In the genomic region with DNA sequence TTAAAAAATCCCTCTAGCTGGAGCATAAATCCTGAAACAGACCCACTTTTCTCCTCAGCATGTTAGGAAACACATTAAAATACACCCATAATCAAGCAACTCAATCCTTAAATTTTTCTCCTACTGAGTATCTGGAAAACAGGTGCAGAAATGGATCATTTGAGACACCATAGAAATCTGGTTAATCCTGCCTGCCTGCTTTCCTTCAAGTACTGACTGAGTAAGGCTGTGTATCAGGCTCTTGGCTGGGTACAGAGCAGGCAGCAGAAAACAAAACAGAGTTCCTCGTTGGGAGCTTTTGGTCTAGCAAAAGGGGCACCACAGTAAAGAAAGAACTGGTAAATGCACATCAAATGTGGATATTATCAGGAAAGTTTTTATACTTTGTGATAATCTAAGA, we compare ENCODE assay signal across 10 cellular contexts. TPM values are rescaled to one million over a fixed set of nuclear protein-coding genes. Genes with fewer than 3 reads are reported as not detected.
DNase-seq lines count a peak whose midpoint lies in the region; ATAC-seq, FAIRE-seq and TF ChIP-seq lines count a peak whose summit lies in the region.
"Had no signal": no experiment of that assay in that cellular context is flagged by ENCODE, and none has a peak within 500 bp of the region (broad histone marks: within the 10 kb centered on the region; RNA-seq: fewer than 3 reads in every experiment).

No MANE protein-coding gene starts in this region.

- intact Hi-C loops in CD4-positive, alpha-beta T cell (cut with DNase I, micrococcal nuclease), result loop anchor here in 1 of 2 experiments (5.0 kb wide), 1 partner anchor 194 kb away; no protein-coding TSS in a partner anchor
- intact Hi-C loops in activated CD4-positive, alpha-beta memory T cell treated with anti-CD3 and anti-CD28 coated beads for 36 hours (cut with micrococcal nuclease), result loop anchor here (10.0 kb wide), 1 partner anchor 187 kb away; the partner anchor contains the start of gene CDKN1C

- H3K23me2 ChIP-seq in H1 (ENCODE audit: low read depth, low read length), result peaks cover 5% of the 10 kb centered on the region; the same call in 1 of the 2 replicates

- no peak overlapping the region for H3K4ac ChIP-seq in H1 (replicated peaks; ENCODE audit: insufficient read length, low read depth, low read length)

- H2BK120ac ChIP-seq in H1 (replicated peaks; ENCODE audit: low read depth, low read length), result no peak overlapping the region

- no peak overlapping the region for H2AK5ac ChIP-seq in H1 (ENCODE audit: low read depth, low read length)

- DNase-seq in CD4-positive, alpha-beta T cell, result no peak
- DNase-seq in MM.1S, result no peak
- DNase-seq in H1 (ENCODE audit: low read depth in 1 of 2, low spot score in 2 of 2), result no peak
- DNase-seq in activated T-cell treated with anti-CD3 and anti-CD28 coated beads, Interleukin-2, amount 50 U/mL, for 72 hours, result no peak
- no peak for DNase-seq in NCI-H526 (lab: John Stamatoyannopoulos, UW)
- DNase-seq in activated CD4-positive, alpha-beta memory T cell treated with anti-CD3 and anti-CD28 coated beads for 36 hours, result no peak
- DNase-seq: head of caudate nucleus had no signal

- H4K20me1 ChIP-seq in MM.1S (ENCODE audit: insufficient read depth, low read length) (no peaks in the 10 kb centered on the region), H1 (replicated peaks in 1 of 2; ENCODE audit: control insufficient read depth in 1 of 2, insufficient read depth in 2 of 2, low read length in 2 of 2) (peaks cover 2 to 6% of the 10 kb centered on the region in 2 experiments), neural cell (ENCODE audit: insufficient read depth) (no peaks in the 10 kb centered on the region)

- H2BK12ac ChIP-seq in H1 (ENCODE audit: low read depth, low read length), result no peak overlapping the region

- no peaks in the 10 kb centered on the region for H3K27me3 ChIP-seq in CD4-positive, alpha-beta T cell (ENCODE audit: control insufficient read depth, insufficient read depth, low read length)
- H3K27me3 ChIP-seq in MM.1S (replicated peaks; ENCODE audit: insufficient read depth, low read length) (no peaks in the 10 kb centered on the region), H1 (replicated peaks in 1 of 4; ENCODE audit: control insufficient read depth in 3 of 4, extremely low read depth in 1 of 4, insufficient read depth in 3 of 4, low read length in 3 of 4) (peaks cover 0 to 27% (median 17%) of the 10 kb centered on the region in 4 experiments; a peak in 6 of 7 replicates), neural cell (ENCODE audit: insufficient read depth, low read depth, low read length) (no peaks in the 10 kb centered on the region)

- TF ChIP-seq RAD21 in H1 (IDR thresholded peaks at IDR 0.05 in 1 of 2, conservative IDR thresholded peaks at IDR 0.05 in 1 of 2; ENCODE audit: low read depth in 2 of 2, low read length in 2 of 2), result no peak
- TF ChIP-seq RAD21 in neural cell (conservative IDR thresholded peaks at IDR 0.05), result no peak

- H2AFZ ChIP-seq in MM.1S (ENCODE audit: low read length) (no peak overlapping the region), H1 (ENCODE audit: low read length) (no peak overlapping the region), neural cell (ENCODE audit: low read depth, low read length) (no peak overlapping the region)

- WGBS in H1 (ENCODE audit: extremely low coverage in 1 of 2, insufficient coverage in 1 of 2, insufficient read length in 1 of 2, insufficient replicate concordance in 2 of 2, low coverage in 1 of 2, low lambda C conversion rate in 2 of 2, missing lambda C conversion rate in 1 of 2), 2 experiments, result 59% methylated on average over 1 of the region's 1 CpG; no CpG with 5 or more reads in 1 of the 2 experiments

- peaks cover 7% of the 10 kb centered on the region for H3K4me1 Mint-ChIP-seq in CD4-positive, alpha-beta T cell (ENCODE audit: low read depth)
- peaks cover 11% of the 10 kb centered on the region for H3K4me1 Mint-ChIP-seq in activated T-cell treated with anti-CD3 and anti-CD28 coated beads, Interleukin-2, amount 50 U/mL, for 72 hours (ENCODE audit: low read depth)
- H3K4me1 Mint-ChIP-seq in activated CD4-positive, alpha-beta memory T cell treated with anti-CD3 and anti-CD28 coated beads for 36 hours (ENCODE audit: low read depth), result peaks cover 8% of the 10 kb centered on the region

- H3K9ac ChIP-seq in MM.1S (ENCODE audit: low read length) (no peak overlapping the region), H1 (replicated peaks in 1 of 4; ENCODE audit: extremely low read depth in 1 of 4, low read depth in 3 of 4, low read length in 3 of 4) (no peak overlapping the region), neural cell (ENCODE audit: low read length) (no peak overlapping the region)

- H3F3A ChIP-seq in MM.1S (ENCODE audit: insufficient read depth, low read length) (no peaks in the 10 kb centered on the region), neural cell (ENCODE audit: insufficient read depth, low read length, poor library complexity, severe bottlenecking) (no peaks in the 10 kb centered on the region)

- no peak overlapping the region for H4K91ac ChIP-seq in H1 (replicated peaks; ENCODE audit: insufficient read length, low read length)

- no peak overlapping the region for H3K18ac ChIP-seq in H1 (ENCODE audit: extremely low read depth, low read length)

- no peak overlapping the region for H2BK5ac ChIP-seq in H1 (ENCODE audit: low read depth, low read length)

- H4K5ac ChIP-seq in H1 (ENCODE audit: insufficient read length, low read depth, low read length), result no peak overlapping the region

- TF ChIP-seq EP300 in H1 (IDR thresholded peaks at IDR 0.05; ENCODE audit: borderline replicate concordance in 1 of 2, low read depth in 2 of 2, low read length in 2 of 2) (no peak), neural cell (conservative IDR thresholded peaks at IDR 0.05; ENCODE audit: poor library complexity, severe bottlenecking) (no peak)

- H3K9me2 ChIP-seq in MM.1S (replicated peaks; ENCODE audit: insufficient read depth, low read length), result no peaks in the 10 kb centered on the region
- no peaks in the 10 kb centered on the region for H3K9me2 ChIP-seq in neural cell (ENCODE audit: insufficient read depth, low read length)

- H3K4me2 ChIP-seq in MM.1S (ENCODE audit: low read depth, low read length) (peak overlapping the region; percentile 53; the same call in 1 of the 2 replicates), H1 (ENCODE audit: insufficient read depth in 1 of 2, low read depth in 2 of 2, low read length in 2 of 2) (peak overlapping the region; percentile 72 to 75; a peak in 3 of 4 replicates), neural cell (ENCODE audit: low read length) (no peak overlapping the region)

- CTCF ChIA-PET in CD4-positive, alpha-beta T cell (lab: Charles Lee), result no interaction called here
- CTCF ChIA-PET in H1 (lab: Charles Lee; ENCODE audit: partially characterized antibody), result interaction anchor here (1.4 kb wide), 1 partner anchor 165 kb away, joined by 4 read pairs; no protein-coding TSS in a partner anchor
- CTCF ChIA-PET in activated CD4-positive, alpha-beta memory T cell treated with anti-CD3 and anti-CD28 coated beads for 36 hours (lab: Charles Lee), result no interaction called here

- POLR2A ChIA-PET in CD4-positive, alpha-beta T cell (lab: Charles Lee), result no interaction called here
- POLR2A ChIA-PET in H1 (lab: Charles Lee; ENCODE audit: partially characterized antibody), result interaction anchor here (1.1 kb wide), 1 partner anchor 184 kb away, joined by 3 read pairs; no protein-coding TSS in a partner anchor
- POLR2A ChIA-PET in activated CD4-positive, alpha-beta memory T cell treated with anti-CD3 and anti-CD28 coated beads for 36 hours (lab: Charles Lee), result no interaction called here

- peaks cover 65% of the 10 kb centered on the region for H3K79me2 ChIP-seq in MM.1S (ENCODE audit: low read length)
- peaks cover 0 to 38% of the 10 kb centered on the region in 2 experiments; a peak in 2 of 4 replicates for H3K79me2 ChIP-seq in H1 (ENCODE audit: control insufficient read depth in 1 of 2, insufficient read depth in 2 of 2, low read length in 2 of 2)
- peaks cover 25% of the 10 kb centered on the region for H3K79me2 ChIP-seq in neural cell (replicated peaks; ENCODE audit: insufficient read depth, low read length)

- no peaks in the 10 kb centered on the region for H3K27me3 Mint-ChIP-seq in CD4-positive, alpha-beta T cell
- no peaks in the 10 kb centered on the region for H3K27me3 Mint-ChIP-seq in activated T-cell treated with anti-CD3 and anti-CD28 coated beads, Interleukin-2, amount 50 U/mL, for 72 hours (ENCODE audit: low read depth)
- no peaks in the 10 kb centered on the region for H3K27me3 Mint-ChIP-seq in activated CD4-positive, alpha-beta memory T cell treated with anti-CD3 and anti-CD28 coated beads for 36 hours

- TF ChIP-seq CTCF in CD4-positive, alpha-beta T cell (IDR thresholded peaks at IDR 0.05), result no peak
- no peak for TF ChIP-seq CTCF in MM.1S (IDR thresholded peaks at IDR 0.05; ENCODE audit: low read length)
- TF ChIP-seq CTCF in H1 (IDR thresholded peaks at IDR 0.05; ENCODE audit: control extremely low read depth in 1 of 3, insufficient read depth in 1 of 3, low read depth in 1 of 3, low read length in 3 of 3), result no peak
- no peak for TF ChIP-seq CTCF in neural cell (IDR thresholded peaks at IDR 0.05; ENCODE audit: poor library complexity, severe bottlenecking)

- no peak overlapping the region for H3K23ac ChIP-seq in H1 (ENCODE audit: insufficient read length)

- H3K4me3 ChIP-seq in MM.1S (ENCODE audit: low read length) (no peak overlapping the region), H1 (ENCODE audit: extremely low read depth in 1 of 4, insufficient read depth in 2 of 4, low read depth in 3 of 4, low read length in 4 of 4) (peak overlapping the region in 3 of 4 experiments; percentile 53 to 70 (median 64); a peak in 5 of 8 replicates), neural cell (ENCODE audit: low read length) (peak overlapping the region; percentile 82)

- H2BK15ac ChIP-seq in H1 (ENCODE audit: low read length), result 0 out of 2 replicates have a peak overlapping the region, but pooled peaks have one; percentile 18

- FAIRE-seq in H1 (lab: Jason Lieb, UNC), result no peak

- H4K8ac ChIP-seq in H1 (ENCODE audit: extremely low read depth, insufficient read depth, low read length), result no peak overlapping the region

- ATAC-seq in CD4-positive, alpha-beta T cell (ENCODE audit: poor library complexity), result no peak
- no peak for ATAC-seq in activated T-cell treated with anti-CD3 and anti-CD28 coated beads, Interleukin-2, amount 50 U/mL, for 72 hours (replicated peaks in 1 of 2)
- no peak for ATAC-seq in HG03342 (IDR thresholded peaks at IDR 0.05; ENCODE audit: unreplicated experiment)

- H3K4me1 ChIP-seq in MM.1S (ENCODE audit: low read length), result no peaks in the 10 kb centered on the region
- H3K4me1 ChIP-seq in H1 (replicated peaks in 1 of 4; ENCODE audit: control insufficient read depth in 3 of 4, insufficient read depth in 4 of 4, low read length in 3 of 4), result peaks cover 20 to 34% (median 27%) of the 10 kb centered on the region in 4 experiments

- H3K36me3 ChIP-seq in MM.1S (replicated peaks; ENCODE audit: insufficient read depth, low read length) (no peaks in the 10 kb centered on the region), H1 (ENCODE audit: control insufficient read depth in 2 of 4, insufficient read depth in 4 of 4, low read length in 3 of 4) (peaks cover 0 to 3% (median 0%) of the 10 kb centered on the region in 4 experiments; a peak in 1 of 8 replicates), neural cell (ENCODE audit: insufficient read depth, low read length) (no peaks in the 10 kb centered on the region)

- H2BK20ac ChIP-seq in H1 (ENCODE audit: low read length), result no peak overlapping the region

- H3K9me3 ChIP-seq in CD4-positive, alpha-beta T cell (ENCODE audit: control insufficient read depth, low read length), result no peaks in the 10 kb centered on the region
- H3K9me3 ChIP-seq in MM.1S (replicated peaks; ENCODE audit: insufficient read depth, low read length), result no peaks in the 10 kb centered on the region
- peaks cover 0 to 12% of the 10 kb centered on the region in 2 experiments; a peak in 2 of 4 replicates for H3K9me3 ChIP-seq in H1 (ENCODE audit: insufficient read depth in 2 of 2, low read depth in 1 of 2, low read length in 1 of 2)
- no peaks in the 10 kb centered on the region for H3K9me3 ChIP-seq in neural cell (ENCODE audit: low read length)

- H3K14ac ChIP-seq in H1 (ENCODE audit: insufficient read length), result no peak overlapping the region

- H3K4me3 Mint-ChIP-seq in CD4-positive, alpha-beta T cell, result peak overlapping the region; percentile 74
- H3K4me3 Mint-ChIP-seq in activated T-cell treated with anti-CD3 and anti-CD28 coated beads, Interleukin-2, amount 50 U/mL, for 72 hours, result peak overlapping the region in 1 of 2 donors; percentile 87
- H3K4me3 Mint-ChIP-seq in activated CD4-positive, alpha-beta memory T cell treated with anti-CD3 and anti-CD28 coated beads for 36 hours, result no peak overlapping the region

- peaks cover 2% of the 10 kb centered on the region; the same call in 1 of the 2 replicates for H3K79me1 ChIP-seq in H1 (ENCODE audit: low read depth, low read length)

- no peak for TF ChIP-seq POLR2A in H1 (IDR thresholded peaks at IDR 0.05; ENCODE audit: control extremely low read depth in 1 of 2, low read depth in 2 of 2, low read length in 2 of 2)

- H3K56ac ChIP-seq in H1 (replicated peaks; ENCODE audit: insufficient read length, low read depth, low read length), result no peak overlapping the region

- H3K9me3 Mint-ChIP-seq in CD4-positive, alpha-beta T cell, result no peaks in the 10 kb centered on the region
- H3K9me3 Mint-ChIP-seq in activated T-cell treated with anti-CD3 and anti-CD28 coated beads, Interleukin-2, amount 50 U/mL, for 72 hours, result no peaks in the 10 kb centered on the region
- no peaks in the 10 kb centered on the region for H3K9me3 Mint-ChIP-seq in activated CD4-positive, alpha-beta memory T cell treated with anti-CD3 and anti-CD28 coated beads for 36 hours
- H3K9me3 Mint-ChIP-seq: activated T-helper 2 cell treated with anti-CD3 and anti-CD28 coated beads, Interferon-gamma antibody, Interleukin-2, Interleukin-4, amounts not matched to agents 10 μg/mL and 5 μg/mL and 100 μg/mL, durations not matched to agents 14 hours and 24 hours and 36 hours had no signal

- peaks cover 28% of the 10 kb centered on the region for H3K36me3 Mint-ChIP-seq in CD4-positive, alpha-beta T cell (ENCODE audit: low read depth)
- H3K36me3 Mint-ChIP-seq in activated T-cell treated with anti-CD3 and anti-CD28 coated beads, Interleukin-2, amount 50 U/mL, for 72 hours (ENCODE audit: insufficient read depth in 2 of 2), result peaks cover 2 to 8% of the 10 kb centered on the region in 2 donors
- H3K36me3 Mint-ChIP-seq in activated CD4-positive, alpha-beta memory T cell treated with anti-CD3 and anti-CD28 coated beads for 36 hours, result peaks cover 8% of the 10 kb centered on the region

- H3K27ac ChIP-seq in CD4-positive, alpha-beta T cell (ENCODE audit: low read depth, low read length), result no peak overlapping the region
- no peak overlapping the region for H3K27ac ChIP-seq in MM.1S (ENCODE audit: low read length)
- H3K27ac ChIP-seq in H1 (ENCODE audit: low read depth, low read length), result no peak overlapping the region
- H3K27ac ChIP-seq in neural cell (ENCODE audit: low read length), result no peak overlapping the region

- H3K27ac Mint-ChIP-seq in CD4-positive, alpha-beta T cell, result no peak overlapping the region
- no peak overlapping the region for H3K27ac Mint-ChIP-seq in activated T-cell treated with anti-CD3 and anti-CD28 coated beads, Interleukin-2, amount 50 U/mL, for 72 hours
- no peak overlapping the region for H3K27ac Mint-ChIP-seq in activated CD4-positive, alpha-beta memory T cell treated with anti-CD3 and anti-CD28 coated beads for 36 hours
- H3K27ac Mint-ChIP-seq: activated T-helper 2 cell treated with anti-CD3 and anti-CD28 coated beads, Interferon-gamma antibody, Interleukin-2, Interleukin-4, amounts not matched to agents 10 μg/mL and 5 μg/mL and 100 μg/mL, durations not matched to agents 14 hours and 24 hours and 36 hours had no signal

RNA-seq across cellular contexts. Expression of gene KCNQ1OT1, which starts 1.9 kb away (rescaled TPM):
- under 1 TPM; 0.17 to 0.22 TPM for total RNA-seq in CD4-positive, alpha-beta T cell
- 1.2 TPM in 2 replicates for total RNA-seq in H1 (2021; fragmentation: NEBNext Ultra II Directional; extraction: Animal tissue kit (Norgen Biotek cat#: 25700))
- polyA plus RNA-seq in H1 (2011; rRNA removed), result 0.19 and 0.21 TPM in 2 replicates
- polyA plus RNA-seq in H1 (2011; cell fraction: cytosol; rRNA removed), result 0.08 TPM
- 2.4 TPM for polyA plus RNA-seq in H1 (2011; cell fraction: nucleus; rRNA removed)
- 0.19 to 0.30 TPM (median 0.24 TPM) in 4 replicates for polyA plus RNA-seq in H1 (2012, experiment 1 of 2)
- 0.01 TPM for polyA plus RNA-seq in H1 (2012, experiment 2 of 2)
- polyA plus RNA-seq in H1 (2013, experiment 1 of 2), result 0.20 TPM
- 0.13 TPM for polyA plus RNA-seq in H1 (2013, experiment 2 of 2)
- 6.2 and 7.3 TPM in 2 replicates for polyA minus RNA-seq in H1 (2011; rRNA and poly(A)+ RNA removed)
- 1.0 TPM for polyA minus RNA-seq in H1 (2011; cell fraction: cytosol; rRNA and poly(A)+ RNA removed)
- polyA minus RNA-seq in H1 (2011; cell fraction: nucleus; rRNA and poly(A)+ RNA removed), result 21.4 TPM
- 0.12 and 0.32 TPM in 2 replicates for polyA plus RNA-seq in neural cell
- 9.0 and 12.3 TPM in 2 replicates for polyA minus RNA-seq in neural cell
- under 1 TPM; 0.26 to 0.35 TPM for total RNA-seq in activated T-cell treated with anti-CD3 and anti-CD28 coated beads, Interleukin-2, amount 50 U/mL, for 72 hours
- total RNA-seq in activated CD4-positive, alpha-beta memory T cell treated with anti-CD3 and anti-CD28 coated beads for 36 hours, result under 1 TPM; 0.19 TPM
